In the genomic region with DNA sequence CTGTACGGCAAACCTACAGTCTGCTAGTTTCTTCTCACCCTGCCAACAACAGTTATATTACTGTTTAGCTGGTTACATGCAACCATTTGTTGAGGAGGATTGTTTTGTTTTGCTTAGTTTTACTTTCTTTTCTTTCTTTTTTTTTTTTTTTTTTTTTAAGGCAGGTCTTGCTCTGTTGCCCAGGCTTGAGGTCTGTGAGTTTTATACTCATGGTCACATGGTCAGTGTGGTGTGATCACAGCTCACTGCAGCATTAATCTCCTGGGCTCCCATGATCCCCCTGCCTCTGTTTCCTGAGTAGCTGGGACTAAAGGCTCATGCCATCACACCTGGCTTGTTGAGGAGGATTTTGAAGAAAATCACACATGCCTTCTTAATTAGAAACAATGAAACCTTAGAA, we compare ENCODE assay signal across 15 cellular contexts.
DNase-seq lines count a peak whose midpoint lies in the region; ATAC-seq and TF ChIP-seq lines count a peak whose summit lies in the region.
"Had no signal": no experiment of that assay in that cellular context is flagged by ENCODE, and none has a peak within 500 bp of the region (broad histone marks: within the 10 kb centered on the region; RNA-seq: fewer than 3 reads in every experiment).

No MANE protein-coding gene starts in this region.

- H3K9ac ChIP-seq in BLaER1 treated with 17β-estradiol and CSF1 and Interleukin-3, amounts not matched to agents 10 nM and 100 nM: peak overlapping the region in 3 of 11 experiments; percentile 13 to 33 (median 24); a peak in 2 of 22 replicates
- no peak overlapping the region for H3K9ac ChIP-seq in Karpas-422 (ENCODE audit: low read length)

- peaks cover 0 to 4% (median 0%) of the 10 kb centered on the region in 11 experiments; a peak in 1 of 22 replicates for H3K9me3 ChIP-seq in BLaER1 treated with 17β-estradiol and CSF1 and Interleukin-3, amounts not matched to agents 10 nM and 100 nM (replicated peaks in 1 of 11)
- H3K9me3 ChIP-seq in Karpas-422 (ENCODE audit: low read length) (peaks cover 13% of the 10 kb centered on the region), psoas muscle (no peaks in the 10 kb centered on the region)
- H3K9me3 ChIP-seq: A549, ascending aorta had no signal

- H4K20me1 ChIP-seq in BLaER1 treated with 17β-estradiol and CSF1 and Interleukin-3, amounts not matched to agents 10 nM and 100 nM: no peaks in the 10 kb centered on the region
- no peaks in the 10 kb centered on the region for H4K20me1 ChIP-seq in Karpas-422 (ENCODE audit: insufficient read depth, low read depth, low read length)

- H3K4me2 ChIP-seq in BLaER1 treated with 17β-estradiol and CSF1 and Interleukin-3, amounts not matched to agents 10 nM and 100 nM: peak overlapping the region; percentile 22 to 71 (median 53); a peak in 21 of 22 replicates
- H3K4me2 ChIP-seq in Karpas-422 (ENCODE audit: low read depth, low read length, poor library complexity, severe bottlenecking): no peak overlapping the region
- H3K4me2 ChIP-seq: A549 had no signal

- TF ChIP-seq CTCF in psoas muscle (IDR thresholded peaks at IDR 0.05): no peak

- no peak overlapping the region for H3K4me3 ChIP-seq in BLaER1 treated with 17β-estradiol and CSF1 and Interleukin-3, amounts not matched to agents 10 nM and 100 nM
- no peak overlapping the region for H3K4me3 ChIP-seq in Karpas-422 (ENCODE audit: low read length)
- H3K4me3 ChIP-seq in psoas muscle: no peak overlapping the region
- H3K4me3 ChIP-seq: A549, ascending aorta had no signal

- H3K79me2 ChIP-seq in Karpas-422 (ENCODE audit: low read length): no peaks in the 10 kb centered on the region

- ATAC-seq in GM19452 (IDR thresholded peaks at IDR 0.05; ENCODE audit: unreplicated experiment) (peak; percentile 85), HG02852 (IDR thresholded peaks at IDR 0.05; ENCODE audit: unreplicated experiment) (peak; percentile 90), HG03460 (IDR thresholded peaks at IDR 0.05; ENCODE audit: unreplicated experiment) (peak; percentile 83), psoas muscle (no peak)
- ATAC-seq: A549; effector memory CD8-positive, alpha-beta T cell; left ventricle myocardium superior had no signal

- H3K9me2 ChIP-seq in Karpas-422 (replicated peaks; ENCODE audit: insufficient read depth, low read length): no peaks in the 10 kb centered on the region

- intact Hi-C loops in psoas muscle (cut with DNase I): no loop called here

- WGBS in psoas muscle, 3 donors: 0 to 38% (median 0%) methylated on average over 1 of the region's 1 CpG

- H3K36me3 ChIP-seq in BLaER1 treated with 17β-estradiol and CSF1 and Interleukin-3, amounts not matched to agents 10 nM and 100 nM: no peaks in the 10 kb centered on the region
- no peaks in the 10 kb centered on the region for H3K36me3 ChIP-seq in Karpas-422 (ENCODE audit: insufficient read depth, low read length)
- no peaks in the 10 kb centered on the region for H3K36me3 ChIP-seq in psoas muscle (ENCODE audit: insufficient read depth in 1 of 2, low read depth in 1 of 2)
- H3K36me3 ChIP-seq: ascending aorta had no signal

- DNase-seq in Karpas-422 (no peak), AG08396 (ENCODE audit: low spot score) (no peak), SIG-M5 (lab: John Stamatoyannopoulos, UW) (no peak), psoas muscle (no peak)
- DNase-seq: effector memory CD8-positive, alpha-beta T cell; glutamatergic neuron; left ventricle myocardium superior; RPMI8226; stimulated activated CD4-positive, alpha-beta T cell treated with anti-CD3 and anti-CD28 coated beads, Interleukin-15, amount 100 ng/mL, for 24 hours had no signal

- H3K27ac ChIP-seq in BLaER1 treated with 17β-estradiol and CSF1 and Interleukin-3, amounts not matched to agents 10 nM and 100 nM: peak overlapping the region in 9 of 11 experiments; percentile 34 to 77 (median 64); a peak in 18 of 22 replicates
- H3K27ac ChIP-seq in Karpas-422 (ENCODE audit: low read length): no peak overlapping the region
- no peak overlapping the region for H3K27ac ChIP-seq in psoas muscle
- H3K27ac ChIP-seq: A549, ascending aorta had no signal

- peaks cover 12 to 26% (median 17%) of the 10 kb centered on the region in 10 experiments for H3K4me1 ChIP-seq in BLaER1 treated with 17β-estradiol and CSF1 and Interleukin-3, amounts not matched to agents 10 nM and 100 nM
- H3K4me1 ChIP-seq in Karpas-422 (ENCODE audit: low read length) (no peaks in the 10 kb centered on the region), psoas muscle (no peaks in the 10 kb centered on the region)
- H3K4me1 ChIP-seq: A549, ascending aorta had no signal

- H2AFZ ChIP-seq in Karpas-422 (ENCODE audit: low read length): no peak overlapping the region

- no peaks in the 10 kb centered on the region for H3K27me3 ChIP-seq in BLaER1 treated with 17β-estradiol and CSF1 and Interleukin-3, amounts not matched to agents 10 nM and 100 nM
- H3K27me3 ChIP-seq in Karpas-422 (ENCODE audit: low read length) (no peaks in the 10 kb centered on the region), psoas muscle (ENCODE audit: insufficient read depth in 3 of 3, low read length in 2 of 3) (peaks cover 0 to 1% (median 0%) of the 10 kb centered on the region in 3 donors)
- H3K27me3 ChIP-seq: ascending aorta had no signal

Comparison
In these comparisons a context has a peak if more than half of its experiments do, and no peak if none do; other contexts are left out.
1. H3K27ac ChIP-seq: peak in BLaER1 treated with 17β-estradiol and CSF1 and Interleukin-3, amounts not matched to agents 10 nM and 100 nM (9 of 11); none in Karpas-422 (single experiment) and psoas muscle (single experiment).
2. ATAC-seq: peak in GM19452 (single experiment), HG02852 (single experiment) and HG03460 (single experiment); none in psoas muscle (0 of 4).